In genomic region chr2:112960230-112960825, GRCh38 we compare ENCODE assay signal across 1 cellular context.
TF ChIP-seq lines count a peak whose summit lies in the region.

No MANE protein-coding gene starts in this region.

TF ChIP-seq in WTC11, 78 proteins besides CTCF, POLR2A, EP300 and RAD21 (continued from another document):
- TF ChIP-seq E2F1 (CRISPR knock-in tag; IDR thresholded peaks at IDR 0.05) (no peak), EMX1 (CRISPR knock-in tag; IDR thresholded peaks at IDR 0.05) (no peak), GRHL2 (CRISPR knock-in tag; IDR thresholded peaks at IDR 0.05; ENCODE audit: insufficient replicate concordance, severe bottlenecking) (no peak), KAT7 (CRISPR knock-in tag; IDR thresholded peaks at IDR 0.05; ENCODE audit: borderline replicate concordance) (no peak), ARID4B (CRISPR knock-in tag; IDR thresholded peaks at IDR 0.05; ENCODE audit: borderline replicate concordance) (no peak), NFYB (CRISPR knock-in tag; conservative IDR thresholded peaks at IDR 0.05; ENCODE audit: low read depth) (no peak), SOX15 (CRISPR knock-in tag; IDR thresholded peaks at IDR 0.05) (no peak)
TF ChIP-seq in WTC11: peak in this region for 0.
